Comparison of ENCODE assay signal across 1 cellular context in genomic region chr22:24240381-24240780, GRCh38.
TF ChIP-seq lines count a peak whose summit lies in the region.

No MANE protein-coding gene starts in this region.

TF ChIP-seq in IMR-90, 13 proteins besides CTCF, POLR2A, EP300 and RAD21:
- TF ChIP-seq RCOR1 (IDR thresholded peaks at IDR 0.05; ENCODE audit: insufficient replicate concordance, low read length) (no peak), FOS (IDR thresholded peaks at IDR 0.05; ENCODE audit: low read depth, low read length) (no peak), NFE2L2 (IDR thresholded peaks at IDR 0.05; ENCODE audit: low read depth, low read length) (no peak), RFX5 (IDR thresholded peaks at IDR 0.05; ENCODE audit: low read depth, low read length) (no peak), SMC3 (IDR thresholded peaks at IDR 0.05; ENCODE audit: low read depth, low read length) (no peak), USF2 (IDR thresholded peaks at IDR 0.05; ENCODE audit: low read depth, low read length) (no peak), CEBPB (IDR thresholded peaks at IDR 0.05; ENCODE audit: low read depth, low read length) (no peak), CHD1 (IDR thresholded peaks at IDR 0.05; ENCODE audit: low read depth, low read length) (no peak)
